16 cellular contexts compared by ENCODE assay signal in genomic region chr11:41309111-41309522, GRCh38.
A peak's percentile ranks its signal among the peaks of the same experiment; 100 is the strongest.
DNase-seq lines count a peak whose midpoint lies in the region; ATAC-seq and TF ChIP-seq lines count a peak whose summit lies in the region.
"Had no signal": no experiment of that assay in that cellular context is flagged by ENCODE, and none has a peak within 500 bp of the region (broad histone marks: within the 10 kb centered on the region; RNA-seq: fewer than 3 reads in every experiment).

No MANE protein-coding gene starts in this region.

- H3K4me2 ChIP-seq in DOHH2 (ENCODE audit: low read length) (peak overlapping the region; percentile 57), MM.1S (ENCODE audit: low read depth, low read length) (peak overlapping the region; percentile 86)
- H3K4me2 ChIP-seq: A549 had no signal

- H3K9me2 ChIP-seq in DOHH2 (replicated peaks; ENCODE audit: control insufficient read depth, low read length) (no peaks in the 10 kb centered on the region), MM.1S (replicated peaks; ENCODE audit: insufficient read depth, low read length) (no peaks in the 10 kb centered on the region)

- intact Hi-C loops in posterior vena cava (cut with DNase I) (no loop called here), spleen (cut with DNase I; ENCODE audit: low total_unique reads) (no loop called here)

- peak overlapping the region; percentile 80 for H3K27ac ChIP-seq in DOHH2 (ENCODE audit: low read depth, low read length)
- H3K27ac ChIP-seq in MM.1S (ENCODE audit: low read length): peak overlapping the region; percentile 78; the same call in 1 of the 2 replicates
- peak overlapping the region in 1 of 8 donors; percentile 5 for H3K27ac ChIP-seq in spleen
- H3K27ac ChIP-seq: A549, GM23248, parathyroid adenoma, SK-N-MC had no signal

- peak overlapping the region; percentile 52 for H3K4me3 ChIP-seq in DOHH2 (ENCODE audit: low read length)
- H3K4me3 ChIP-seq in MM.1S (ENCODE audit: low read length): peak overlapping the region; percentile 64
- H3K4me3 ChIP-seq in spleen: no peak overlapping the region
- H3K4me3 ChIP-seq: A549, GM23248, SK-N-MC had no signal

- H3K27me3 ChIP-seq in DOHH2 (ENCODE audit: control insufficient read depth, low read length): no peaks in the 10 kb centered on the region
- H3K27me3 ChIP-seq in MM.1S (replicated peaks; ENCODE audit: insufficient read depth, low read length): no peaks in the 10 kb centered on the region
- H3K27me3 ChIP-seq in spleen (replicated peaks in 1 of 7): no peaks in the 10 kb centered on the region

- H2AFZ ChIP-seq in MM.1S (ENCODE audit: low read length): peak overlapping the region; percentile 2; the same call in 1 of the 2 replicates
- H2AFZ ChIP-seq: GM23248, parathyroid adenoma had no signal

- H3K36me3 ChIP-seq in DOHH2 (ENCODE audit: control insufficient read depth, low read length): no peaks in the 10 kb centered on the region
- H3K36me3 ChIP-seq in MM.1S (replicated peaks; ENCODE audit: insufficient read depth, low read length): no peaks in the 10 kb centered on the region
- H3K36me3 ChIP-seq in spleen: no peaks in the 10 kb centered on the region

- H3F3A ChIP-seq in DOHH2 (ENCODE audit: control insufficient read depth, insufficient read depth) (0 out of 2 replicates have a peak, but pooled peaks cover 3% of the 10 kb centered on the region), MM.1S (ENCODE audit: insufficient read depth, low read length) (peaks cover 28% of the 10 kb centered on the region)

- peaks cover 48% of the 10 kb centered on the region for H3K4me1 ChIP-seq in DOHH2 (ENCODE audit: control insufficient read depth, low read length)
- H3K4me1 ChIP-seq in MM.1S (ENCODE audit: low read length): peaks cover 41% of the 10 kb centered on the region
- no peaks in the 10 kb centered on the region for H3K4me1 ChIP-seq in spleen
- H3K4me1 ChIP-seq: A549, parathyroid adenoma had no signal

- no peak for TF ChIP-seq CTCF in DOHH2 (IDR thresholded peaks at IDR 0.05; ENCODE audit: low read depth, low read length, poor library complexity, severe bottlenecking)
- no peak for TF ChIP-seq CTCF in MM.1S (IDR thresholded peaks at IDR 0.05; ENCODE audit: low read length)
- TF ChIP-seq CTCF in spleen (IDR thresholded peaks at IDR 0.05 in 8 of 11, conservative IDR thresholded peaks at IDR 0.05 in 3 of 11): no peak

- H4K20me1 ChIP-seq in DOHH2 (ENCODE audit: control insufficient read depth, insufficient read depth, low read depth, low read length): no peaks in the 10 kb centered on the region
- no peaks in the 10 kb centered on the region for H4K20me1 ChIP-seq in MM.1S (ENCODE audit: insufficient read depth, low read length)

- peak overlapping the region; percentile 23; the same call in 1 of the 2 replicates for H3K9ac ChIP-seq in MM.1S (ENCODE audit: low read length)
- H3K9ac ChIP-seq: GM23248, parathyroid adenoma had no signal

- H3K79me2 ChIP-seq in DOHH2 (ENCODE audit: control insufficient read depth, low read length): no peaks in the 10 kb centered on the region
- H3K79me2 ChIP-seq in MM.1S (ENCODE audit: low read length): no peaks in the 10 kb centered on the region
- H3K79me2 ChIP-seq: parathyroid adenoma had no signal

- no peak for TF ChIP-seq POLR2A in spleen (IDR thresholded peaks at IDR 0.05)

- ATAC-seq in GM19455 (IDR thresholded peaks at IDR 0.05; ENCODE audit: unreplicated experiment) (peak; percentile 84), HG02870 (IDR thresholded peaks at IDR 0.05; ENCODE audit: unreplicated experiment) (peak; percentile 62)
- ATAC-seq: A549 had no signal

- H3K9me3 ChIP-seq in DOHH2 (ENCODE audit: control insufficient read depth, insufficient read depth, low read length) (no peaks in the 10 kb centered on the region), MM.1S (replicated peaks; ENCODE audit: insufficient read depth, low read length) (no peaks in the 10 kb centered on the region), spleen (no peaks in the 10 kb centered on the region)
- H3K9me3 ChIP-seq: A549 had no signal

- peak; percentile 90 for DNase-seq in MM.1S
- no peak for DNase-seq in posterior vena cava (ENCODE audit: low spot score)
- no peak for DNase-seq in spleen
- DNase-seq in retina: no peak
- no peak for DNase-seq in NCI-H1436 treated with DMSO at 0.1 percent for 48 hours (lab: John Stamatoyannopoulos, UW)
- DNase-seq: activated CD4-positive, alpha-beta T cell treated with anti-CD3 and anti-CD28 coated beads, Interleukin-2, amount 10 ng/mL, durations not matched to agents 7 days and 5 days; activated naive CD4-positive, alpha-beta T cell treated with anti-CD3 and anti-CD28 coated beads, Interleukin-2, amount 10 ng/mL, durations not matched to agents 7 days and 5 days; GM23248; NCI-H2227 treated with DMSO at 0.1 percent for 48 hours; stimulated activated CD4-positive, alpha-beta T cell treated with anti-CD3 and anti-CD28 coated beads, Interleukin-4, amount 100 ng/mL, for 1 hour had no signal

- WGBS in spleen, 5 donors: 80 to 93% (median 88%) methylated on average over 2 to 4 of the region's 4 CpGs

Comparison
In these comparisons a context has a peak if more than half of its experiments do, and no peak if none do; other contexts are left out.
1. H3K4me3 ChIP-seq: peak in DOHH2 (single experiment) and MM.1S (single experiment); none in spleen (0 of 8).